Comparison of ENCODE assay signal across 11 cellular contexts in the genomic region with DNA sequence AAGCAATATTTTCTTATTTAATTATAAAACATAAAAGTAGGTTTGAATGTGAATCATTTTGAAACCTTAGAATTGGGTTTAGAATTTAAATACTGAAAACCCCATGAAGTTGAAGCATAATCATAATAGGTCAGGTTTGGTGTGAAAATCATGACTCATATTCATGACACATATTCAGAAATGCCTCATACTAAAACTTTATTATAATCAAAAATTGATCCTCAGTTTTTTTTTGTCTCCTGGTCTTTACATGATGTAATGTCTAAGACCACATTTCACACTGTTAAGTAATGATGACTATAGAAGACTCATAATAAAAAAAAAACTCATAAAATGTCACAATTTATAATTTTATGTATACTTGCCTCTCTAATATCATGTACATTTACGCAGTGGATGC.
DNase-seq lines count a peak whose midpoint lies in the region; ATAC-seq and TF ChIP-seq lines count a peak whose summit lies in the region.
"Had no signal": no experiment of that assay in that cellular context is flagged by ENCODE, and none has a peak within 500 bp of the region (broad histone marks: within the 10 kb centered on the region; RNA-seq: fewer than 3 reads in every experiment).

No MANE protein-coding gene starts in this region.

- H3K27ac Mint-ChIP-seq in activated T-cell treated with anti-CD3 and anti-CD28 coated beads, Interleukin-2, amount 50 U/mL, for 24 hours, result peak overlapping the region; percentile 79
- H3K27ac Mint-ChIP-seq in stimulated activated effector memory CD8-positive, alpha-beta T cell treated with anti-CD3 and anti-CD28 coated beads, Interleukin-12 subunit alpha, Interleukin-12 subunit beta, amount 100 ng/mL, for 72 hours, result no peak overlapping the region
- H3K27ac Mint-ChIP-seq: endodermal cell had no signal

- no peak overlapping the region for H3K9ac ChIP-seq in OCI-LY3 (ENCODE audit: low read length)

- H3K4me1 Mint-ChIP-seq in activated T-cell treated with anti-CD3 and anti-CD28 coated beads, Interleukin-2, amount 50 U/mL, for 24 hours (ENCODE audit: low read depth), result peaks cover 82% of the 10 kb centered on the region
- peaks cover 38% of the 10 kb centered on the region for H3K4me1 Mint-ChIP-seq in stimulated activated effector memory CD8-positive, alpha-beta T cell treated with anti-CD3 and anti-CD28 coated beads, Interleukin-12 subunit alpha, Interleukin-12 subunit beta, amount 100 ng/mL, for 72 hours

- peaks cover 89% of the 10 kb centered on the region for H3K4me1 ChIP-seq in OCI-LY3 (ENCODE audit: low read length)

- peak overlapping the region; percentile 23 for H3K4me3 ChIP-seq in OCI-LY3 (ENCODE audit: low read length)

- H3K27me3 Mint-ChIP-seq in activated T-cell treated with anti-CD3 and anti-CD28 coated beads, Interleukin-2, amount 50 U/mL, for 24 hours, result no peaks in the 10 kb centered on the region

- H3K79me2 ChIP-seq in OCI-LY3 (ENCODE audit: low read length), result no peaks in the 10 kb centered on the region

- H3K9me3 ChIP-seq in OCI-LY3 (ENCODE audit: insufficient read depth, low read length), result no peaks in the 10 kb centered on the region

- H4K20me1 ChIP-seq in OCI-LY3 (ENCODE audit: insufficient read depth, low read length), result 0 out of 2 replicates have a peak, but pooled peaks cover 3% of the 10 kb centered on the region

- peak; percentile 60 for ATAC-seq in HG02885 (IDR thresholded peaks at IDR 0.05; ENCODE audit: poor library complexity, unreplicated experiment)
- peak; percentile 94 for ATAC-seq in stimulated activated effector memory CD8-positive, alpha-beta T cell treated with anti-CD3 and anti-CD28 coated beads, Interleukin-12 subunit alpha, Interleukin-12 subunit beta, amount 100 ng/mL, for 72 hours
- ATAC-seq: sciatic nerve had no signal

- H3K27ac ChIP-seq in OCI-LY3 (ENCODE audit: low read length), result no peak overlapping the region

- no peak overlapping the region for H2AFZ ChIP-seq in OCI-LY3 (ENCODE audit: low read depth, low read length)

- H3K36me3 Mint-ChIP-seq in activated T-cell treated with anti-CD3 and anti-CD28 coated beads, Interleukin-2, amount 50 U/mL, for 24 hours (ENCODE audit: low read depth), result peaks cover 5% of the 10 kb centered on the region
- peaks cover 11% of the 10 kb centered on the region for H3K36me3 Mint-ChIP-seq in stimulated activated effector memory CD8-positive, alpha-beta T cell treated with anti-CD3 and anti-CD28 coated beads, Interleukin-12 subunit alpha, Interleukin-12 subunit beta, amount 100 ng/mL, for 72 hours

- peak overlapping the region; percentile 90 for H3K4me2 ChIP-seq in OCI-LY3 (ENCODE audit: low read length)

- no peak for TF ChIP-seq CTCF in OCI-LY3 (IDR thresholded peaks at IDR 0.05; ENCODE audit: low read depth, low read length)

- peaks cover 50% of the 10 kb centered on the region for H3K27me3 ChIP-seq in OCI-LY3 (ENCODE audit: low read depth, low read length)

- no peak for DNase-seq in activated T-cell treated with anti-CD3 and anti-CD28 coated beads, Interleukin-2, amount 50 U/mL, for 24 hours
- DNase-seq in activated T-cell treated with anti-CD3 and anti-CD28 coated beads for 4 hours, result no peak
- DNase-seq in stimulated activated effector memory CD8-positive, alpha-beta T cell treated with anti-CD3 and anti-CD28 coated beads, Interleukin-12 subunit alpha, Interleukin-12 subunit beta, amount 100 ng/mL, for 72 hours (ENCODE audit: low spot score in 2 of 2), result no peak
- no peak for DNase-seq in activated CD4-positive, alpha-beta T cell treated with anti-CD3 and anti-CD28 coated beads for 1 hour
- no peak for DNase-seq in mucosa of gallbladder (ENCODE audit: low spot score)
- no peak for DNase-seq in NCI-H1048 (lab: John Stamatoyannopoulos, UW)
- DNase-seq: endodermal cell, kidney glomerular epithelial cell had no signal

- no peak overlapping the region for H3K4me3 Mint-ChIP-seq in activated T-cell treated with anti-CD3 and anti-CD28 coated beads, Interleukin-2, amount 50 U/mL, for 24 hours
- H3K4me3 Mint-ChIP-seq in stimulated activated effector memory CD8-positive, alpha-beta T cell treated with anti-CD3 and anti-CD28 coated beads, Interleukin-12 subunit alpha, Interleukin-12 subunit beta, amount 100 ng/mL, for 72 hours, result no peak overlapping the region
- H3K4me3 Mint-ChIP-seq: endodermal cell had no signal

- H3K36me3 ChIP-seq in OCI-LY3 (replicated peaks; ENCODE audit: low read depth, low read length), result no peaks in the 10 kb centered on the region

- no peaks in the 10 kb centered on the region for H3K9me3 Mint-ChIP-seq in activated T-cell treated with anti-CD3 and anti-CD28 coated beads, Interleukin-2, amount 50 U/mL, for 24 hours
- no peaks in the 10 kb centered on the region for H3K9me3 Mint-ChIP-seq in stimulated activated effector memory CD8-positive, alpha-beta T cell treated with anti-CD3 and anti-CD28 coated beads, Interleukin-12 subunit alpha, Interleukin-12 subunit beta, amount 100 ng/mL, for 72 hours
- H3K9me3 Mint-ChIP-seq: endodermal cell had no signal
